In the genomic region with DNA sequence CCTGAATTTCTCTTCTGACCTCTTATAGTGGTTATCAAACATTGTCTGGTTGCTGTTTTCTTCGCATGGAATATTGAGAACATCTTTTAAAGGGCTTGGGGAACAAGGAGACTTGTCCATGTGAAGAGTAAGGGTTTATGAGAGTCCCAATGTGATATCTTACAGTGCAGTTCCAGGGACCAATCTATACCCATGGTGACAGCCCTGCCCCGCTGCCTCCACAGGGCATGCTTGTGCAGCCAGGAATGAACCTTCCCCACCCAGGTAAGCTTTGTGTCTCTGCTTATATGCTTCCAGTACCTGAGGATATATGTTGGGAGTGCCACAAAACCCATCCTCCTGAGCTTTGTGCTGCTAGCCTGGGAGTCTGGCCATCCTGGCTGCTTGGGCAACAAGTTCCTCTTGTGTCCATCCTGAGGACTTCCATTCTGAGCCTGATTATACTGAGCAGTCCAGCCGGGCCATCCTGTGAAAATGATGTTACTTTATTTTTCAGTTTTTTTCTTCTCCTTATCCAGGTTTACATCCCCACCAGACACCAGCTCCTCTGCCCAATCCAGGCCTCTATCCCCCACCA, we compare ENCODE assay signal across 1 cellular context.
TF ChIP-seq lines count a peak whose summit lies in the region.

No MANE protein-coding gene starts in this region.

TF ChIP-seq in IMR-90, 13 proteins besides CTCF, POLR2A, EP300 and RAD21:
- TF ChIP-seq, protein P1, sequence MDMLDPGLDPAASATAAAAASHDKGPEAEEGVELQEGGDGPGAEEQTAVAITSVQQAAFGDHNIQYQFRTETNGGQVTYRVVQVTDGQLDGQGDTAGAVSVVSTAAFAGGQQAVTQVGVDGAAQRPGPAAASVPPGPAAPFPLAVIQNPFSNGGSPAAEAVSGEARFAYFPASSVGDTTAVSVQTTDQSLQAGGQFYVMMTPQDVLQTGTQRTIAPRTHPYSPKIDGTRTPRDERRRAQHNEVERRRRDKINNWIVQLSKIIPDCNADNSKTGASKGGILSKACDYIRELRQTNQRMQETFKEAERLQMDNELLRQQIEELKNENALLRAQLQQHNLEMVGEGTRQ (IDR thresholded peaks at IDR 0.05; ENCODE audit: low read depth, low read length): no peak
- no peak for TF ChIP-seq MAZ (IDR thresholded peaks at IDR 0.05; ENCODE audit: borderline replicate concordance, low read depth, low read length)
- TF ChIP-seq, protein P2, sequence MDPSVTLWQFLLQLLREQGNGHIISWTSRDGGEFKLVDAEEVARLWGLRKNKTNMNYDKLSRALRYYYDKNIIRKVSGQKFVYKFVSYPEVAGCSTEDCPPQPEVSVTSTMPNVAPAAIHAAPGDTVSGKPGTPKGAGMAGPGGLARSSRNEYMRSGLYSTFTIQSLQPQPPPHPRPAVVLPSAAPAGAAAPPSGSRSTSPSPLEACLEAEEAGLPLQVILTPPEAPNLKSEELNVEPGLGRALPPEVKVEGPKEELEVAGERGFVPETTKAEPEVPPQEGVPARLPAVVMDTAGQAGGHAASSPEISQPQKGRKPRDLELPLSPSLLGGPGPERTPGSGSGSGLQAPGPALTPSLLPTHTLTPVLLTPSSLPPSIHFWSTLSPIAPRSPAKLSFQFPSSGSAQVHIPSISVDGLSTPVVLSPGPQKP (IDR thresholded peaks at IDR 0.05; ENCODE audit: borderline replicate concordance, low read depth, low read length): no peak
- TF ChIP-seq NFE2L2 (IDR thresholded peaks at IDR 0.05; ENCODE audit: low read depth, low read length): no peak
- TF ChIP-seq SMC3 (IDR thresholded peaks at IDR 0.05; ENCODE audit: low read depth, low read length): no peak
- no peak for TF ChIP-seq CEBPB (IDR thresholded peaks at IDR 0.05; ENCODE audit: low read depth, low read length)
- TF ChIP-seq FOS (IDR thresholded peaks at IDR 0.05; ENCODE audit: low read depth, low read length): no peak
- no peak for TF ChIP-seq CHD1 (IDR thresholded peaks at IDR 0.05; ENCODE audit: low read depth, low read length)
- TF ChIP-seq RCOR1 (IDR thresholded peaks at IDR 0.05; ENCODE audit: insufficient replicate concordance, low read length): no peak
- no peak for TF ChIP-seq BHLHE40 (IDR thresholded peaks at IDR 0.05; ENCODE audit: low read depth, low read length)
- TF ChIP-seq MXI1 (IDR thresholded peaks at IDR 0.05; ENCODE audit: borderline replicate concordance, low read depth, low read length): no peak
- TF ChIP-seq RFX5 (IDR thresholded peaks at IDR 0.05; ENCODE audit: low read depth, low read length): no peak
- no peak for TF ChIP-seq MAFK (IDR thresholded peaks at IDR 0.05; ENCODE audit: low read depth, low read length)
TF ChIP-seq in IMR-90: peak in this region for 0.
